ENCODE assay signal across 7 cellular contexts in genomic region chr2:201239167-201239935, GRCh38. TPM values are rescaled to one million over a fixed set of nuclear protein-coding genes. Genes with fewer than 3 reads are reported as not detected.
DNase-seq lines count a peak whose midpoint lies in the region; ATAC-seq and TF ChIP-seq lines count a peak whose summit lies in the region.
"Not testable (repeated sequence)": the region's sequence is repeated elsewhere in the genome, so short reads cannot be mapped to it uniquely, and the experiment has no call there.

No MANE protein-coding gene starts in this region.

- POLR2A ChIA-PET in naive thymus-derived CD4-positive, alpha-beta T cell (lab: Charles Lee): interaction anchor here (0.7 to 0.8 kb wide), 2 partner anchors 21 to 25 kb away, joined by 3 to 4 read pairs; partner anchors contain the start of gene CASP8

- H3K4me3 ChIP-seq in Peyer's patch; naive thymus-derived CD4-positive, alpha-beta T cell (ENCODE audit: low read length): not testable (repeated sequence)

- H3K36me3 ChIP-seq in Peyer's patch: not testable (repeated sequence)
- peaks cover 0 to 12% (median 0%) of the 10 kb centered on the region in 3 experiments for H3K36me3 ChIP-seq in naive thymus-derived CD4-positive, alpha-beta T cell (ENCODE audit: control insufficient read depth in 2 of 3, insufficient read depth in 3 of 3, low read length in 3 of 3)

- peak; percentile 91 for ATAC-seq in left ventricle myocardium superior
- ATAC-seq in naive thymus-derived CD4-positive, alpha-beta T cell: peak; percentile 48
- ATAC-seq in stimulated activated effector memory CD8-positive, alpha-beta T cell treated with anti-CD3 and anti-CD28 coated beads, Interleukin-12 subunit alpha, Interleukin-12 subunit beta, amount 100 ng/mL, for 72 hours: not testable (repeated sequence)

- TF ChIP-seq POLR2A in Peyer's patch (IDR thresholded peaks at IDR 0.05): not testable (repeated sequence)

- not testable (repeated sequence) for H3K27me3 Mint-ChIP-seq in activated T-cell treated with anti-CD3 and anti-CD28 coated beads, Interleukin-2, amount 50 U/mL, for 24 hours; dendritic cell treated with granulocyte-macrophage colony-stimulating factor and Interleukin-4, amounts not matched to agents 40 ng/mL and 50 ng/mL, for 4 days; naive thymus-derived CD4-positive, alpha-beta T cell

- H3K4me1 Mint-ChIP-seq in activated T-cell treated with anti-CD3 and anti-CD28 coated beads, Interleukin-2, amount 50 U/mL, for 24 hours (ENCODE audit: low read depth): peaks cover 62% of the 10 kb centered on the region
- peaks cover 55% of the 10 kb centered on the region for H3K4me1 Mint-ChIP-seq in dendritic cell treated with granulocyte-macrophage colony-stimulating factor and Interleukin-4, amounts not matched to agents 40 ng/mL and 50 ng/mL, for 4 days (ENCODE audit: low read depth)
- peaks cover 42 to 87% (median 66%) of the 10 kb centered on the region in 7 donors for H3K4me1 Mint-ChIP-seq in naive thymus-derived CD4-positive, alpha-beta T cell
- H3K4me1 Mint-ChIP-seq in stimulated activated effector memory CD8-positive, alpha-beta T cell treated with anti-CD3 and anti-CD28 coated beads, Interleukin-12 subunit alpha, Interleukin-12 subunit beta, amount 100 ng/mL, for 72 hours: peaks cover 35% of the 10 kb centered on the region

- peak overlapping the region; percentile 4 for H3K4me3 Mint-ChIP-seq in activated T-cell treated with anti-CD3 and anti-CD28 coated beads, Interleukin-2, amount 50 U/mL, for 24 hours
- H3K4me3 Mint-ChIP-seq in dendritic cell treated with granulocyte-macrophage colony-stimulating factor and Interleukin-4, amounts not matched to agents 40 ng/mL and 50 ng/mL, for 4 days: peak overlapping the region; percentile 67
- peak overlapping the region in 8 of 10 donors; percentile 17 to 50 (median 44) for H3K4me3 Mint-ChIP-seq in naive thymus-derived CD4-positive, alpha-beta T cell
- H3K4me3 Mint-ChIP-seq in stimulated activated effector memory CD8-positive, alpha-beta T cell treated with anti-CD3 and anti-CD28 coated beads, Interleukin-12 subunit alpha, Interleukin-12 subunit beta, amount 100 ng/mL, for 72 hours: not testable (repeated sequence)

- H3K27ac ChIP-seq in Peyer's patch: peak overlapping the region; percentile 19 to 47 (median 38)
- not testable (repeated sequence) for H3K27ac ChIP-seq in naive thymus-derived CD4-positive, alpha-beta T cell (ENCODE audit: low read depth, low read length)

- intact Hi-C loops in dendritic cell treated with granulocyte-macrophage colony-stimulating factor and Interleukin-4, amounts not matched to agents 40 ng/mL and 50 ng/mL, for 4 days (cut with micrococcal nuclease): loop anchor here (1.0 to 10.0 kb wide), 3 partner anchors 19 to 935 kb away; no protein-coding TSS in a partner anchor
- intact Hi-C loops in left ventricle myocardium superior (cut with micrococcal nuclease): loop anchor here (5.0 kb wide), 1 partner anchor 123 kb away; no protein-coding TSS in a partner anchor
- intact Hi-C loops in naive thymus-derived CD4-positive, alpha-beta T cell (cut with micrococcal nuclease): loop anchor here (5.0 to 10.0 kb wide), 4 partner anchors 33 to 1675 kb away; partner anchors contain the start of genes CARF (in 1 of the 2), FZD7 (in 1 of the 2) and WDR12 (in 1 of the 2)

- H3K27ac Mint-ChIP-seq in activated T-cell treated with anti-CD3 and anti-CD28 coated beads, Interleukin-2, amount 50 U/mL, for 24 hours: peak overlapping the region; percentile 60
- peak overlapping the region; percentile 98 for H3K27ac Mint-ChIP-seq in dendritic cell treated with granulocyte-macrophage colony-stimulating factor and Interleukin-4, amounts not matched to agents 40 ng/mL and 50 ng/mL, for 4 days
- peak overlapping the region in 8 of 9 donors; percentile 65 to 95 (median 85) for H3K27ac Mint-ChIP-seq in naive thymus-derived CD4-positive, alpha-beta T cell
- peak overlapping the region; percentile 89 for H3K27ac Mint-ChIP-seq in stimulated activated effector memory CD8-positive, alpha-beta T cell treated with anti-CD3 and anti-CD28 coated beads, Interleukin-12 subunit alpha, Interleukin-12 subunit beta, amount 100 ng/mL, for 72 hours

- peaks cover 0 to 15% (median 2%) of the 10 kb centered on the region in 4 donors for H3K4me1 ChIP-seq in Peyer's patch
- peaks cover 17 to 24% of the 10 kb centered on the region in 2 donors for H3K4me1 ChIP-seq in naive thymus-derived CD4-positive, alpha-beta T cell (ENCODE audit: control insufficient read depth in 2 of 2, insufficient read depth in 2 of 2, low read length in 2 of 2)

- CTCF ChIA-PET in naive thymus-derived CD4-positive, alpha-beta T cell (lab: Charles Lee): interaction anchor here (0.7 kb wide), 1 partner anchor 151 kb away, joined by 4 read pairs; no protein-coding TSS in a partner anchor

- not testable (repeated sequence) for H3K9me3 ChIP-seq in Peyer's patch; naive thymus-derived CD4-positive, alpha-beta T cell (ENCODE audit: control insufficient read depth in 2 of 3, low read length in 3 of 3)

- DNase-seq in GF-D8 (lab: John Stamatoyannopoulos, UW) (peak; percentile 78), Peyer's patch (peak in 1 of 3 donors; percentile 77), left ventricle myocardium superior (peak; percentile 82)
- not testable (repeated sequence) for DNase-seq in activated T-cell treated with anti-CD3 and anti-CD28 coated beads, Interleukin-2, amount 50 U/mL, for 24 hours; naive thymus-derived CD4-positive, alpha-beta T cell; stimulated activated effector memory CD8-positive, alpha-beta T cell treated with anti-CD3 and anti-CD28 coated beads, Interleukin-12 subunit alpha, Interleukin-12 subunit beta, amount 100 ng/mL, for 72 hours (ENCODE audit: low spot score in 2 of 2)

- H3K27me3 ChIP-seq in Peyer's patch; naive thymus-derived CD4-positive, alpha-beta T cell (ENCODE audit: control insufficient read depth in 2 of 2, insufficient read depth in 2 of 2, low read length in 2 of 2): not testable (repeated sequence)

- H3K9me3 Mint-ChIP-seq in activated T-cell treated with anti-CD3 and anti-CD28 coated beads, Interleukin-2, amount 50 U/mL, for 24 hours: peaks cover 13% of the 10 kb centered on the region
- H3K9me3 Mint-ChIP-seq in dendritic cell treated with granulocyte-macrophage colony-stimulating factor and Interleukin-4, amounts not matched to agents 40 ng/mL and 50 ng/mL, for 4 days; stimulated activated effector memory CD8-positive, alpha-beta T cell treated with anti-CD3 and anti-CD28 coated beads, Interleukin-12 subunit alpha, Interleukin-12 subunit beta, amount 100 ng/mL, for 72 hours: not testable (repeated sequence)
- peaks cover 0 to 22% (median 6%) of the 10 kb centered on the region in 11 donors for H3K9me3 Mint-ChIP-seq in naive thymus-derived CD4-positive, alpha-beta T cell

- H3K36me3 Mint-ChIP-seq in activated T-cell treated with anti-CD3 and anti-CD28 coated beads, Interleukin-2, amount 50 U/mL, for 24 hours (ENCODE audit: low read depth): peaks cover 82% of the 10 kb centered on the region
- not testable (repeated sequence) for H3K36me3 Mint-ChIP-seq in dendritic cell treated with granulocyte-macrophage colony-stimulating factor and Interleukin-4, amounts not matched to agents 40 ng/mL and 50 ng/mL, for 4 days (ENCODE audit: low read depth)
- H3K36me3 Mint-ChIP-seq in naive thymus-derived CD4-positive, alpha-beta T cell: peaks cover 19 to 53% (median 43%) of the 10 kb centered on the region in 5 donors
- H3K36me3 Mint-ChIP-seq in stimulated activated effector memory CD8-positive, alpha-beta T cell treated with anti-CD3 and anti-CD28 coated beads, Interleukin-12 subunit alpha, Interleukin-12 subunit beta, amount 100 ng/mL, for 72 hours: peaks cover 74% of the 10 kb centered on the region

- not testable (repeated sequence) for TF ChIP-seq CTCF in Peyer's patch (IDR thresholded peaks at IDR 0.05)

RNA-seq across cellular contexts. Expression of gene CASP8, which starts 21.0 kb away (rescaled TPM):
- total RNA-seq in Peyer's patch (100 to 1,000 TPM in 1 of 4 donors, 10 to 100 TPM in 3; 32.0 to 262 (median 42.8) TPM), left ventricle myocardium superior (2.7 TPM)
- total RNA-seq in naive thymus-derived CD4-positive, alpha-beta T cell: 100 to 1,000 TPM in 3 of 5 experiments, 10 to 100 TPM in 2; 84.9 to 159 (median 150) TPM
- 10 to 100 TPM; 38.9 to 78.1 TPM for polyA plus RNA-seq in naive thymus-derived CD4-positive, alpha-beta T cell

RNA-seq across cellular contexts. Expression of gene CASP10, which starts 56.4 kb away (rescaled TPM):
- total RNA-seq in Peyer's patch: 10 to 100 TPM; 38.2 to 71.1 (median 46.2) TPM
- total RNA-seq in left ventricle myocardium superior: 6.4 TPM
- total RNA-seq in naive thymus-derived CD4-positive, alpha-beta T cell: 10 to 100 TPM; 29.0 to 49.8 (median 42.9) TPM
- 10 to 100 TPM; 15.9 to 18.9 TPM for polyA plus RNA-seq in naive thymus-derived CD4-positive, alpha-beta T cell
